ENCODE assay signal across 21 cellular contexts in genomic region chr12:68975811-68976210, GRCh38. TPM values are rescaled to one million over a fixed set of nuclear protein-coding genes. Genes with fewer than 3 reads are reported as not detected.
A peak's percentile ranks its signal among the peaks of the same experiment; 100 is the strongest.
DNase-seq lines count a peak whose midpoint lies in the region; TF ChIP-seq lines count a peak whose summit lies in the region.
"Had no signal": no experiment of that assay in that cellular context is flagged by ENCODE, and none has a peak within 500 bp of the region (broad histone marks: within the 10 kb centered on the region; RNA-seq: fewer than 3 reads in every experiment).

No MANE protein-coding gene starts in this region.

- H2AFZ ChIP-seq in hepatocyte, result no peak overlapping the region

- peak; percentile 28 for DNase-seq in DMS53 (lab: John Stamatoyannopoulos, UW)
- DNase-seq in DMS53 treated with DMSO at 0.1 percent for 48 hours (lab: John Stamatoyannopoulos, UW; ENCODE audit: unreplicated experiment), result no peak
- peak; percentile 45 for DNase-seq in NAMALWA (ENCODE audit: low spot score)
- peak; percentile 21 for DNase-seq in dermis blood vessel endothelial cell
- no peak for DNase-seq in stomach
- DNase-seq in hepatocyte (ENCODE audit: low spot score), result no peak
- no peak for DNase-seq in RPMI8226
- DNase-seq in erythroblast (lab: John Stamatoyannopoulos, UW), result no peak
- DNase-seq: CD4-positive, CD25-positive, alpha-beta regulatory T cell; GF-D8; HFFc6; Karpas-422; MV-4-11; NCI-H1417; NCI-H187; NCI-H2227 treated with DMSO at 0.1 percent for 48 hours; NCI-H524; SJCRH30 had no signal

- H3K79me2 ChIP-seq in hepatocyte, result no peaks in the 10 kb centered on the region

- H3K4me2 ChIP-seq in hepatocyte, result no peak overlapping the region

- H3K36me3 ChIP-seq in stomach (no peaks in the 10 kb centered on the region), hepatocyte (replicated peaks; ENCODE audit: insufficient read depth, low read depth) (no peaks in the 10 kb centered on the region)
- H3K36me3 ChIP-seq: SJCRH30 had no signal

- no peaks in the 10 kb centered on the region for H3K9me2 ChIP-seq in hepatocyte (replicated peaks; ENCODE audit: insufficient read depth)

- peaks cover 0 to 16% (median 15%) of the 10 kb centered on the region in 4 donors for H3K4me1 ChIP-seq in stomach
- peaks cover 21% of the 10 kb centered on the region for H3K4me1 ChIP-seq in hepatocyte (ENCODE audit: insufficient read depth)
- H3K4me1 ChIP-seq: SJCRH30 had no signal

- no peak for TF ChIP-seq EP300 in stomach (IDR thresholded peaks at IDR 0.05)

- no peak for TF ChIP-seq CTCF in stomach (IDR thresholded peaks at IDR 0.05)
- no peak for TF ChIP-seq CTCF in hepatocyte (IDR thresholded peaks at IDR 0.05; ENCODE audit: poor library complexity)

- H3K27me3 ChIP-seq in stomach (no peaks in the 10 kb centered on the region), hepatocyte (no peaks in the 10 kb centered on the region)
- H3K27me3 ChIP-seq: SJCRH30 had no signal

- 31 to 61% (median 50%) methylated on average over 3 of the region's 3 CpGs for WGBS in stomach, 5 donors
- 83% methylated on average over 3 of the region's 3 CpGs for WGBS in hepatocyte (ENCODE audit: low lambda C conversion rate, missing lambda C conversion rate)

- H3K4me3 ChIP-seq in stomach (no peak overlapping the region), hepatocyte (no peak overlapping the region)
- H3K4me3 ChIP-seq: GM12878, SJCRH30 had no signal

- TF ChIP-seq POLR2A in stomach (IDR thresholded peaks at IDR 0.05), result no peak
- TF ChIP-seq POLR2A in erythroblast (IDR thresholded peaks at IDR 0.05; ENCODE audit: low read length), result no peak

- intact Hi-C loops in stomach (cut with DNase I; ENCODE audit: low total_unique reads), result no loop called here

- H4K20me1 ChIP-seq in hepatocyte (ENCODE audit: insufficient read depth, poor library complexity, severe bottlenecking), result no peaks in the 10 kb centered on the region

- H3K9me3 ChIP-seq in stomach (no peaks in the 10 kb centered on the region), hepatocyte (ENCODE audit: low read depth) (no peaks in the 10 kb centered on the region)
- H3K9me3 ChIP-seq: Caco-2, SJCRH30 had no signal

- H3K27ac ChIP-seq in stomach (peak overlapping the region in 4 of 5 donors; percentile 18 to 64 (median 27)), hepatocyte (no peak overlapping the region)
- H3K27ac ChIP-seq: 22Rv1, SJCRH30 had no signal

RNA-seq across cellular contexts. Expression of gene CPM, which starts 42.8 kb away (rescaled TPM):
- total RNA-seq in dermis blood vessel endothelial cell, result 2.2 and 4.7 TPM in 2 replicates
- total RNA-seq in stomach, result 100 to 1,000 TPM in 1 of 5 donors, 10 to 100 TPM in 4; 24.0 to 103 (median 73.6) TPM
- 10 to 100 TPM in 2 of 3 donors, 1 to 10 TPM in 1; 5.7 to 16.6 (median 13.9) TPM for polyA plus RNA-seq in stomach
- total RNA-seq in hepatocyte, result 26.8 and 30.7 TPM in 2 replicates
- polyA plus RNA-seq in hepatocyte, result 28.0 and 30.2 TPM in 2 replicates

Comparison
In these comparisons a context has a peak if more than half of its experiments do, and no peak if none do; other contexts are left out.
1. DNase-seq: peak in DMS53 (single experiment), NAMALWA (single experiment) and dermis blood vessel endothelial cell (single experiment); none in DMS53 treated with DMSO at 0.1 percent for 48 hours (single experiment), stomach (single experiment), hepatocyte (single experiment), RPMI8226 (single experiment) and erythroblast (0 of 2).